In the genomic region with DNA sequence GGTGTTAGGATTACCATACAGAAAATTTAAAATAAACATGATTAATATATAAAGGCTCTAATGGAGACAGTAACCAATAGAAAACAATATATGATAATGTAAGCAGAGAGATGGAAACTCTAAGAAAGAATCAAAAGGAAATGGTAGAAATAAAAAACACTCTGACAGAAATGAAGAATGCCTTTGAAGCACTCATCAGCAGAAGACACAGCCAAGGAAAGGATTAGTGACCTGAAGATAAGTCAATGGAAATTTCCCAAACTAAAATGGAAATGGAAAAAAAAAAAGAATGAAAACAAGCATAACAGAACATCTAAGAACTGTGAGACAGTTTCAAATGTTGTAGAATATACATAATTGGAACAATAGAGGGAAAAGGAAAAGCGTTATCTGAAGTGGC, we compare ENCODE assay signal across 28 cellular contexts.
"Had no signal": no experiment of that assay in that cellular context is flagged by ENCODE, and none has a peak within 500 bp of the region (broad histone marks: within the 10 kb centered on the region; RNA-seq: fewer than 3 reads in every experiment).

No MANE protein-coding gene starts in this region.

- ATAC-seq: effector memory CD8-positive, alpha-beta T cell; esophagus mucosa; foreskin keratinocyte; gastrocnemius medialis; gastroesophageal sphincter; heart left ventricle; heart right ventricle had no signal

- H3K4me3 ChIP-seq: colonic mucosa, coronary artery, dorsolateral prefrontal cortex, esophagus muscularis mucosa, esophagus squamous epithelium, gastrocnemius medialis, gastroesophageal sphincter, heart left ventricle, heart right ventricle, hepatocyte had no signal

- H3K36me3 ChIP-seq: colonic mucosa, esophagus muscularis mucosa, esophagus squamous epithelium, gastrocnemius medialis, gastroesophageal sphincter, heart left ventricle, heart right ventricle had no signal

- H3K4me2 ChIP-seq: hepatocyte had no signal

- H3K4me1 ChIP-seq: colonic mucosa, esophagus muscularis mucosa, esophagus squamous epithelium, foreskin keratinocyte, gastrocnemius medialis, gastroesophageal sphincter, heart left ventricle, heart right ventricle had no signal

- H3K27me3 ChIP-seq: colonic mucosa, dorsolateral prefrontal cortex, esophagus muscularis mucosa, esophagus squamous epithelium, foreskin keratinocyte, gastrocnemius medialis, gastroesophageal sphincter, heart left ventricle, heart right ventricle, hepatocyte had no signal

- DNase-seq: colonic mucosa; cortex of kidney; dermis blood vessel endothelial cell; dorsolateral prefrontal cortex; effector CD4-positive, alpha-beta T cell; effector CD8-positive, alpha-beta T cell; effector memory CD4-positive, alpha-beta T cell; effector memory CD8-positive, alpha-beta T cell; endodermal cell; erythroblast; esophagus squamous epithelium; foreskin fibroblast; foreskin keratinocyte; foreskin melanocyte; gastrocnemius medialis; glutamatergic neuron; head of caudate nucleus; heart left ventricle; heart right ventricle had no signal

- H3K79me2 ChIP-seq: hepatocyte had no signal

- FAIRE-seq: endometrium, endothelial cell of umbilical vein, frontal cortex had no signal

- H2AFZ ChIP-seq: hepatocyte had no signal

- H3K27ac ChIP-seq: colonic mucosa, coronary artery, dorsolateral prefrontal cortex, epithelial cell of prostate, esophagus muscularis mucosa, esophagus squamous epithelium, foreskin keratinocyte, gastrocnemius medialis, gastroesophageal sphincter, heart left ventricle, heart right ventricle, hepatocyte had no signal

- H3K9me3 ChIP-seq: colonic mucosa, esophagus squamous epithelium had no signal
